1 cellular context compared by ENCODE assay signal in genomic region chr10:80540644-80541143, GRCh38.
TF ChIP-seq lines count a peak whose summit lies in the region.

No MANE protein-coding gene starts in this region.

TF ChIP-seq in K562, 482 proteins besides CTCF, POLR2A, EP300 and RAD21 (continued from another document):
- no peak for TF ChIP-seq ARID3B (CRISPR knock-in tag; IDR thresholded peaks at IDR 0.05; ENCODE audit: borderline replicate concordance)
- no peak for TF ChIP-seq MTA3 (IDR thresholded peaks at IDR 0.05; ENCODE audit: borderline replicate concordance)
- TF ChIP-seq SRSF1 (IDR thresholded peaks at IDR 0.05; ENCODE audit: low read depth, low read length), result no peak
TF ChIP-seq in K562: peak in this region for 0.
